In the genomic region with DNA sequence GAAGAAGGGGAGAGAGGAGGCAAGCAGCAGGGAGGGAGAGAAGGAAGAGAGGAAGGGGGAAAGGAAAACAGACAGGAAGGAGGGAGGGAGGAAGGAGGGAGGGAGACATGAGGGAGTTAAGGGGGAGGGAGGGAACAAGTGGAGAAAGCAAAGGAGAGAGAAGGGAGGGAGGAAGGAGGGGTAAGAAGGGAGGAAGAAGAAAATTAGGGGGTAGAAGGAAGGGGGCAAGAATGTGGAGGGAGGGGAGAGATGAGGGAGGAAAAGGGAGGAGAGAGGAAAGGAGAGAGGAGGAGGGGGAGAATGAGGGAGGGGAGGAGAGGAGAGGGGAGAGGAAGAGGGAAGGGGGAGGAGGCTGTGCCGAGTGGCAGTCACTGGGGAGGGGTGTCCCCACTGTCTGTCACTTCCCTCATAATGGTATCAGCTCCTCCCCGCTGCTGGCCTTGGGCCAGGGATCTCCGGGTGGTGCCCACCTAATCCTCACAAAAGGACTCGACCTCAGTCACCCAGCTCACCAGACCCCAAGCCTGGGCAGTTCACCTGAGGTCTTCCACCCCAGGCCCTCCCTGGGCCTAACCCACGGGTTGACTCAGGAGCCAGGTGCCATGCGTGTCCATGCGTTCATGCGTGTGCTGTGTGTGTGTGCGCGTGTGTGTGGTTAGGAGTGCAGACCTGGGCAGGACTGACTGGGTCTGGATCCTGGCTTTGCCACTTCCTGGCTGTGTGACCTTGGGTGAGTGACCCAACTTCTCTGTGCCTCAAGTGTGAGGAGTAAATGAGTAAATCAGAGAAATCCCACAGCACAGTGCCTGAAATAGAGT, we compare ENCODE assay signal across 1 cellular context.
TF ChIP-seq lines count a peak whose summit lies in the region.

No MANE protein-coding gene starts in this region.

TF ChIP-seq in HEK293, 187 proteins besides CTCF, POLR2A, EP300 and RAD21 (continued from another document):
- TF ChIP-seq ZNF449 (tag by site-specific recombination; IDR thresholded peaks at IDR 0.05) (no peak), SP2 (tag by site-specific recombination; IDR thresholded peaks at IDR 0.05) (peak; percentile 50), RBAK (tag by site-specific recombination; IDR thresholded peaks at IDR 0.05) (no peak)
